ENCODE assay signal across 29 cellular contexts in genomic region chr11:8841899-8842298, GRCh38.
DNase-seq lines count a peak whose midpoint lies in the region; ATAC-seq lines count a peak whose summit lies in the region.
"Had no signal": no experiment of that assay in that cellular context is flagged by ENCODE, and none has a peak within 500 bp of the region (broad histone marks: within the 10 kb centered on the region; RNA-seq: fewer than 3 reads in every experiment).

No MANE protein-coding gene starts in this region.

- no peaks in the 10 kb centered on the region for H3K9me3 Mint-ChIP-seq in stimulated activated naive CD8-positive, alpha-beta T cell treated with anti-CD3 and anti-CD28 coated beads, Interleukin-15, amount 100 ng/mL, for 72 hours
- H3K9me3 Mint-ChIP-seq in activated T-helper 17 cell treated with anti-CD3 and anti-CD28 coated beads, Interleukin-2, amount 50 U/mL, for 72 hours: no peaks in the 10 kb centered on the region
- H3K9me3 Mint-ChIP-seq: activated T-helper 2 cell treated with anti-CD3 and anti-CD28 coated beads, Interferon-gamma antibody, Interleukin-2, Interleukin-4, amounts not matched to agents 10 μg/mL and 5 μg/mL and 100 μg/mL, durations not matched to agents 14 hours and 24 hours and 36 hours; dendritic cell treated with granulocyte-macrophage colony-stimulating factor and Interleukin-4, amounts not matched to agents 40 ng/mL and 50 ng/mL, for 4 days had no signal

- 68% methylated on average over 7 of the region's 7 CpGs for WGBS in esophagus, 2 donors

- peaks cover 16% of the 10 kb centered on the region for H3K27me3 Mint-ChIP-seq in stimulated activated naive CD8-positive, alpha-beta T cell treated with anti-CD3 and anti-CD28 coated beads, Interleukin-15, amount 100 ng/mL, for 72 hours
- H3K27me3 Mint-ChIP-seq in activated T-helper 17 cell treated with anti-CD3 and anti-CD28 coated beads, Interleukin-2, amount 50 U/mL, for 72 hours: peaks cover 25% of the 10 kb centered on the region

- no peak overlapping the region for H3K4me3 Mint-ChIP-seq in stimulated activated naive CD8-positive, alpha-beta T cell treated with anti-CD3 and anti-CD28 coated beads, Interleukin-15, amount 100 ng/mL, for 72 hours
- peak overlapping the region; percentile 58 for H3K4me3 Mint-ChIP-seq in activated T-helper 17 cell treated with anti-CD3 and anti-CD28 coated beads, Interleukin-2, amount 50 U/mL, for 72 hours
- H3K4me3 Mint-ChIP-seq: activated naive CD8-positive, alpha-beta T cell; dendritic cell treated with granulocyte-macrophage colony-stimulating factor and Interleukin-4, amounts not matched to agents 40 ng/mL and 50 ng/mL, for 4 days; T-helper 17 cell had no signal

- H3K36me3 Mint-ChIP-seq in activated T-helper 17 cell treated with anti-CD3 and anti-CD28 coated beads, Interleukin-2, amount 50 U/mL, for 72 hours (ENCODE audit: low read depth): no peaks in the 10 kb centered on the region
- H3K36me3 Mint-ChIP-seq: activated naive CD8-positive, alpha-beta T cell had no signal

- peak; percentile 18 for DNase-seq in stimulated activated naive CD8-positive, alpha-beta T cell treated with anti-CD3 and anti-CD28 coated beads, Interleukin-15, Interleukin-2, amounts not matched to agents 100 U/mL and 50 U/mL, for 24 hours
- DNase-seq in stimulated activated naive CD8-positive, alpha-beta T cell treated with anti-CD3 and anti-CD28 coated beads, Interleukin-15, amount 100 ng/mL, for 72 hours: no peak
- DNase-seq in NCI-H69 (lab: John Stamatoyannopoulos, UW) (no peak), SK-N-DZ (ENCODE audit: low spot score) (no peak)
- DNase-seq: activated CD4-positive, CD25-positive, alpha-beta regulatory T cell treated with anti-CD3 and anti-CD28 coated beads, Interleukin-2, amount 50 U/mL, for 72 hours; central memory CD4-positive, alpha-beta T cell; DMS53; GDM1; GOT3; left colon; mammary epithelial cell; NCI-H1105 treated with DMSO at 0.1 percent for 48 hours; NCI-H1930; psoas muscle; stomach; T-helper 17 cell; transverse colon had no signal

- no peak for ATAC-seq in stimulated activated naive CD8-positive, alpha-beta T cell treated with anti-CD3 and anti-CD28 coated beads, Interleukin-15, Interleukin-2, amounts not matched to agents 100 U/mL and 50 U/mL, for 24 hours
- no peak for ATAC-seq in stimulated activated naive CD8-positive, alpha-beta T cell treated with anti-CD3 and anti-CD28 coated beads, Interleukin-15, amount 100 ng/mL, for 72 hours
- peak; percentile 56 for ATAC-seq in activated T-helper 17 cell treated with anti-CD3 and anti-CD28 coated beads, Interleukin-2, amount 50 U/mL, for 72 hours (replicated peaks)
- ATAC-seq in HG03571 (IDR thresholded peaks at IDR 0.05; ENCODE audit: unreplicated experiment): no peak
- ATAC-seq: gastroesophageal sphincter, left colon, psoas muscle, SK-N-SH treated with all-trans-retinoic acid at 6 μM for 48 hours, T-helper 17 cell had no signal

- no peaks in the 10 kb centered on the region for H3K9me3 ChIP-seq in esophagus (ENCODE audit: control insufficient read depth in 2 of 2, insufficient read depth in 1 of 2, low read depth in 1 of 2, low read length in 1 of 2)
- H3K9me3 ChIP-seq: ascending aorta; BLaER1 treated with 17β-estradiol and CSF1 and Interleukin-3, amounts not matched to agents 10 nM and 100 nM; gastroesophageal sphincter; neutrophil; psoas muscle; stomach; transverse colon had no signal

- no peaks in the 10 kb centered on the region for H3K36me3 ChIP-seq in esophagus (ENCODE audit: control insufficient read depth in 2 of 2, insufficient read depth in 2 of 2, low read length in 1 of 2)
- H3K36me3 ChIP-seq: ascending aorta; BLaER1 treated with 17β-estradiol and CSF1 and Interleukin-3, amounts not matched to agents 10 nM and 100 nM; gastroesophageal sphincter; neutrophil; stomach; transverse colon had no signal

- H3K4me1 Mint-ChIP-seq in stimulated activated naive CD8-positive, alpha-beta T cell treated with anti-CD3 and anti-CD28 coated beads, Interleukin-15, amount 100 ng/mL, for 72 hours: peaks cover 21% of the 10 kb centered on the region
- H3K4me1 Mint-ChIP-seq in activated T-helper 17 cell treated with anti-CD3 and anti-CD28 coated beads, Interleukin-2, amount 50 U/mL, for 72 hours: peaks cover 17% of the 10 kb centered on the region

- no peaks in the 10 kb centered on the region for H3K27me3 ChIP-seq in esophagus (ENCODE audit: control insufficient read depth in 1 of 2, insufficient read depth in 2 of 2, low read length in 2 of 2)
- H3K27me3 ChIP-seq: ascending aorta; BLaER1 treated with 17β-estradiol and CSF1 and Interleukin-3, amounts not matched to agents 10 nM and 100 nM; gastroesophageal sphincter; hepatocyte; stomach; transverse colon had no signal

- H3K27ac Mint-ChIP-seq in stimulated activated naive CD8-positive, alpha-beta T cell treated with anti-CD3 and anti-CD28 coated beads, Interleukin-15, amount 100 ng/mL, for 72 hours: no peak overlapping the region
- H3K27ac Mint-ChIP-seq in activated T-helper 17 cell treated with anti-CD3 and anti-CD28 coated beads, Interleukin-2, amount 50 U/mL, for 72 hours: peak overlapping the region; percentile 85
- H3K27ac Mint-ChIP-seq: activated naive CD8-positive, alpha-beta T cell; activated T-helper 2 cell treated with anti-CD3 and anti-CD28 coated beads, Interferon-gamma antibody, Interleukin-2, Interleukin-4, amounts not matched to agents 10 μg/mL and 5 μg/mL and 100 μg/mL, durations not matched to agents 14 hours and 24 hours and 36 hours; dendritic cell treated with granulocyte-macrophage colony-stimulating factor and Interleukin-4, amounts not matched to agents 40 ng/mL and 50 ng/mL, for 4 days; T-helper 17 cell had no signal

- no peak overlapping the region for H3K4me3 ChIP-seq in esophagus (ENCODE audit: low read depth in 1 of 2, low read length in 2 of 2)
- H3K4me3 ChIP-seq: ascending aorta; BLaER1 treated with 17β-estradiol and CSF1 and Interleukin-3, amounts not matched to agents 10 nM and 100 nM; gastroesophageal sphincter; hepatocyte; psoas muscle; stomach; transverse colon had no signal

- peaks cover 2 to 10% of the 10 kb centered on the region in 2 donors for H3K4me1 ChIP-seq in esophagus (ENCODE audit: control insufficient read depth in 2 of 2, insufficient read depth in 2 of 2, low read length in 1 of 2)
- H3K4me1 ChIP-seq: ascending aorta, psoas muscle had no signal

- peak overlapping the region; percentile 18 to 30 for H3K27ac ChIP-seq in esophagus (ENCODE audit: low read depth in 2 of 2, low read length in 1 of 2)
- H3K27ac ChIP-seq: ascending aorta; BLaER1 treated with 17β-estradiol and CSF1 and Interleukin-3, amounts not matched to agents 10 nM and 100 nM; neutrophil; psoas muscle; transverse colon had no signal
